29 cellular contexts compared by ENCODE assay signal in the genomic region with DNA sequence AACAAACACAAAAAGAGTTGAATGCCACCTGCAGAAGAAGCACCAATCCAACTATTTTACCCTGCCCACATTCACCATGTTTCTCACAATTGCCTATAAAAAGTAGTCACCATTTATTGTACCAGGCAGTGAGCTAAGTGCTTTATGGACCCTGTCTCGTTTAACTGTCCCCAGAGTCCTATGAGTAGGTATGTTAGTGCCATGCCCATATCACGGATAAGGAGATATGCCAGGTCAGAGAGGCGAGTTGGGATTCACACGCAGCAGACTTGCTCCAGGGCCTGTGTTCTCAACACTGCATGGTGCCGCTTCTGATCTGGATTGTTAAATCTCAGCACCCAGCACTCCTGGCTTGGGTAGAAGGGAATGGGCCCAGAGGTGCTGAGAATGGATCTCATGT. TPM values are rescaled to one million over a fixed set of nuclear protein-coding genes. Genes with fewer than 3 reads are reported as not detected.
"Had no signal": no experiment of that assay in that cellular context is flagged by ENCODE, and none has a peak within 500 bp of the region (broad histone marks: within the 10 kb centered on the region; RNA-seq: fewer than 3 reads in every experiment).

No MANE protein-coding gene starts in this region.

- H3K4me3 Mint-ChIP-seq: naive thymus-derived CD8-positive, alpha-beta T cell; natural killer cell treated with Interleukin-12 subunit alpha and Interleukin-12 subunit beta and Interleukin-15 and Interleukin-18, amount 100 ng/mL, for 72 hours; neural progenitor cell; stimulated activated effector memory CD8-positive, alpha-beta T cell treated with anti-CD3 and anti-CD28 coated beads, Interleukin-12 subunit alpha, Interleukin-12 subunit beta, amount 100 ng/mL, for 72 hours; stimulated activated naive B cell treated with anti-CD40 and anti-IgM and Interleukin-4, amounts not matched to agents 10 μg/mL and 1 μg/mL and 100 μg/mL, for 72 hours; stimulated activated naive CD8-positive, alpha-beta T cell treated with anti-CD3 and anti-CD28 coated beads, Interleukin-15, Interleukin-2, amounts not matched to agents 100 ng/mL and 50 ng/mL, for 24 hours; type B pancreatic cell had no signal

- H3K4me1 ChIP-seq: neural progenitor cell, parathyroid adenoma, psoas muscle, uterus had no signal

- H3K4me3 ChIP-seq: neural progenitor cell, ovary, psoas muscle, right lobe of liver, sigmoid colon, stomach, testis, tibial artery, transverse colon, upper lobe of right lung, uterus had no signal

- H3K27me3 Mint-ChIP-seq: progenitor cell of endocrine pancreas, type B pancreatic cell had no signal

- H3K9me3 ChIP-seq: ovary, psoas muscle, right lobe of liver, testis, upper lobe of right lung, uterus had no signal

- H3K27ac Mint-ChIP-seq: naive thymus-derived CD8-positive, alpha-beta T cell; natural killer cell treated with Interleukin-12 subunit alpha and Interleukin-12 subunit beta and Interleukin-15 and Interleukin-18, amount 100 ng/mL, for 72 hours; neural progenitor cell; progenitor cell of endocrine pancreas; stimulated activated effector memory CD8-positive, alpha-beta T cell treated with anti-CD3 and anti-CD28 coated beads, Interleukin-12 subunit alpha, Interleukin-12 subunit beta, amount 100 ng/mL, for 72 hours; stimulated activated naive B cell treated with anti-CD40 and anti-IgM and Interleukin-4, amounts not matched to agents 10 μg/mL and 1 μg/mL and 100 μg/mL, for 72 hours; stimulated activated naive CD8-positive, alpha-beta T cell treated with anti-CD3 and anti-CD28 coated beads, Interleukin-15, Interleukin-2, amounts not matched to agents 100 ng/mL and 50 ng/mL, for 24 hours; type B pancreatic cell had no signal

- ATAC-seq: naive thymus-derived CD8-positive, alpha-beta T cell; natural killer cell treated with Interleukin-12 subunit alpha and Interleukin-12 subunit beta and Interleukin-15 and Interleukin-18, amount 100 ng/mL, for 72 hours; psoas muscle; right cardiac atrium; right lobe of liver; stimulated activated effector memory CD8-positive, alpha-beta T cell treated with anti-CD3 and anti-CD28 coated beads, Interleukin-12 subunit alpha, Interleukin-12 subunit beta, amount 100 ng/mL, for 72 hours; stimulated activated naive B cell treated with anti-CD40 and anti-IgM and Interleukin-4, amounts not matched to agents 10 μg/mL and 1 μg/mL and 100 μg/mL, for 72 hours; upper lobe of right lung had no signal

- H2AFZ ChIP-seq: neural progenitor cell, parathyroid adenoma had no signal

- H3K27ac ChIP-seq: neural progenitor cell, ovary, parathyroid adenoma, psoas muscle, right lobe of liver, sigmoid colon, stomach, testis, tibial artery, transverse colon, upper lobe of right lung had no signal

- H3K4me2 ChIP-seq: neural progenitor cell had no signal

- H3K4me1 Mint-ChIP-seq: neural progenitor cell; stimulated activated effector memory CD8-positive, alpha-beta T cell treated with anti-CD3 and anti-CD28 coated beads, Interleukin-12 subunit alpha, Interleukin-12 subunit beta, amount 100 ng/mL, for 72 hours had no signal

- H3K36me3 ChIP-seq: neural progenitor cell, ovary, right lobe of liver, sigmoid colon, tibial artery, transverse colon, upper lobe of right lung, uterus had no signal

- H3K27me3 ChIP-seq: neural progenitor cell, ovary, right lobe of liver, sigmoid colon, stomach, testis, tibial artery, transverse colon, upper lobe of right lung, uterus had no signal

- H3K36me3 Mint-ChIP-seq: stimulated activated effector memory CD8-positive, alpha-beta T cell treated with anti-CD3 and anti-CD28 coated beads, Interleukin-12 subunit alpha, Interleukin-12 subunit beta, amount 100 ng/mL, for 72 hours had no signal

- DNase-seq: naive thymus-derived CD8-positive, alpha-beta T cell; occipital lobe; ovary; posterior cingulate gyrus; psoas muscle; right cardiac atrium; right lobe of liver; sigmoid colon; small intestine; stimulated activated CD4-positive, alpha-beta T cell treated with anti-CD3 and anti-CD28 coated beads, Interleukin-15, amount 100 ng/mL, for 24 hours; stimulated activated CD4-positive, alpha-beta T cell treated with anti-CD3 and anti-CD28 coated beads, Interleukin-2, amount 100 ng/mL, for 24 hours; stimulated activated CD4-positive, alpha-beta T cell treated with anti-CD3 and anti-CD28 coated beads, Interleukin-2, amount 100 ng/mL, for 48 hours; stimulated activated CD4-positive, alpha-beta T cell treated with anti-CD3 and anti-CD28 coated beads, Interleukin-4, amount 100 ng/mL, for 24 hours; stimulated activated naive B cell treated with anti-CD40 and anti-IgM and Interleukin-4, amounts not matched to agents 10 μg/mL and 1 μg/mL and 100 μg/mL, for 72 hours; stimulated activated naive CD4-positive, alpha-beta T cell treated with Interleukin-2 at 50 U/mL for 16 hours; stomach; testis; tibial artery; transverse colon; upper lobe of right lung; uterus had no signal

- H3K79me2 ChIP-seq: parathyroid adenoma had no signal

RNA-seq across cellular contexts. Expression of a gene that starts 49.1 kb away (rescaled TPM):
- polyA plus RNA-seq: neural cell had no signal
